20 cellular contexts compared by ENCODE assay signal in the genomic region with DNA sequence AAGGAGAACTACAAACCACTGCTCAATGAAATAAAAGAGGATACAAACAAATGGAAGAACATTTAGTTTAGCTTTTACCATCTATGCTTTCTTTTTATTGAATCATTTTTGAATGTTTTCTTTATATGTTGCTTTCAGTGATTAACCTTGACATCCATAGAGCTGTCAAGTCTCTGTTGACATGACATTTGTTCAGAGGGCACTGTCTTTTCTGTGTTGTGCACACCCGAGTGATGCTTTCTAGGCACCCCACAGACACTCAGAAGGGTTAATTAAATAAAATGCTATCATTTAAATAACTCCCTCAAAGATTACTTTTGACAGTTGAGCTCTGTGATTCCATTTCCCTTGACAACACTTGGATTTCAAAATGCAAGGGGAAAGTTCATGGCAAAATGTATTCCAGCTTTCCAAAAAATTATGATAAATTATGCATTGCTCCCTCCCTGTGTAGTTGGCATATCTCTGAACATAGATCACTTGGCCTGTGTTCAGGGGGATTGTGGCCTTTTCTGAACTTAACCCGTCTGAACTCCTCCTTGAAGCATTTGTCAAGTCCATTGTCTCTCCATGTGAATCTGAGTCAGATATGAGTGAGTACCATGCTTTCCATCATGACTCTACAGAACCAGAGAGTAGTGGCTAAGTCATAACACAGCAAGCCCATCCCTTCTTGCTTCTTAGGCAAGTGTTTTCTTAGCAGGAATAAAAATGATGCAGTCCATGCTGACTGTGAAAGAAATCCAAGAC.
DNase-seq lines count a peak whose midpoint lies in the region; ATAC-seq and TF ChIP-seq lines count a peak whose summit lies in the region.
"Had no signal": no experiment of that assay in that cellular context is flagged by ENCODE, and none has a peak within 500 bp of the region (broad histone marks: within the 10 kb centered on the region; RNA-seq: fewer than 3 reads in every experiment).

No MANE protein-coding gene starts in this region.

- H3K4me1 ChIP-seq in ACC112 (ENCODE audit: control insufficient read depth, insufficient read depth, low read length, unreplicated experiment) (peaks cover 6% of the 10 kb centered on the region), mucosa of descending colon (ENCODE audit: low read depth) (peaks cover 4% of the 10 kb centered on the region)
- H3K4me1 ChIP-seq: body of pancreas, Caco-2, vagina had no signal

- DNase-seq in OCI-M1 (lab: John Stamatoyannopoulos, UW) (peak; percentile 46), epithelial cell of proximal tubule (ENCODE audit: low read depth) (peak; percentile 30), mucosa of descending colon (no peak), NCI-H510A treated with DMSO at 0.1 percent for 48 hours (lab: John Stamatoyannopoulos, UW) (no peak)
- DNase-seq: activated naive CD4-positive, alpha-beta T cell; body of pancreas; Caco-2; left colon; NCI-H2029; NCI-H748 treated with DMSO at 0.1 percent for 48 hours; posterior cingulate gyrus; stimulated activated naive CD8-positive, alpha-beta T cell treated with anti-CD3 and anti-CD28 coated beads, Interleukin-15, amount 100 ng/mL, for 72 hours; T-helper 2 cell had no signal

- H3K79me2 ChIP-seq in ACC112 (ENCODE audit: control insufficient read depth, insufficient read depth, low read length, unreplicated experiment) = no peaks in the 10 kb centered on the region

- no peak overlapping the region for H2AFZ ChIP-seq in ACC112 (ENCODE audit: low read length, unreplicated experiment)

- H3K36me3 ChIP-seq in ACC112 (ENCODE audit: insufficient read depth, low read length) (no peaks in the 10 kb centered on the region), mucosa of descending colon (ENCODE audit: low read depth) (no peaks in the 10 kb centered on the region)
- H3K36me3 ChIP-seq: vagina had no signal

- peak; percentile 27 for ATAC-seq in GM19395 (IDR thresholded peaks at IDR 0.05; ENCODE audit: unreplicated experiment)
- no peak for ATAC-seq in mucosa of descending colon
- ATAC-seq in HG02970 (IDR thresholded peaks at IDR 0.05; ENCODE audit: low FRiP score, unreplicated experiment) = no peak
- no peak for ATAC-seq in HG03175 (IDR thresholded peaks at IDR 0.05; ENCODE audit: unreplicated experiment)
- ATAC-seq: activated CD4-positive, CD25-positive, alpha-beta regulatory T cell treated with anti-CD3 and anti-CD28 coated beads, Interleukin-2, amount 50 U/mL, for 24 hours; body of pancreas; left colon; stimulated activated naive CD8-positive, alpha-beta T cell treated with anti-CD3 and anti-CD28 coated beads, Interleukin-15, amount 100 ng/mL, for 72 hours had no signal

- no peak overlapping the region for H3K27ac ChIP-seq in ACC112 (ENCODE audit: low read depth, low read length)
- H3K27ac ChIP-seq: body of pancreas, RWPE1, vagina had no signal

- intact Hi-C loops in mucosa of descending colon (cut with DNase I, micrococcal nuclease) = no loop called here

- H3K4me3 ChIP-seq in ACC112 (ENCODE audit: low read depth, low read length) (peak overlapping the region; percentile 75), epithelial cell of proximal tubule (ENCODE audit: low read depth, low read length) (no peak overlapping the region), mucosa of descending colon (no peak overlapping the region)
- H3K4me3 ChIP-seq: body of pancreas, vagina had no signal

- TF ChIP-seq CTCF in epithelial cell of proximal tubule (conservative IDR thresholded peaks at IDR 0.05; ENCODE audit: low read depth, low read length) (no peak), mucosa of descending colon (IDR thresholded peaks at IDR 0.05) (no peak)

- H3K9me3 ChIP-seq in mucosa of descending colon = no peaks in the 10 kb centered on the region
- H3K9me3 ChIP-seq: body of pancreas, Caco-2, vagina had no signal

- H3K27me3 ChIP-seq in ACC112 (ENCODE audit: insufficient read depth, low read length) = no peaks in the 10 kb centered on the region
- H3K27me3 ChIP-seq: body of pancreas, vagina had no signal

Comparison
In these comparisons a context has a peak if more than half of its experiments do, and no peak if none do; other contexts are left out.
1. DNase-seq: peak in OCI-M1 (single experiment) and epithelial cell of proximal tubule (single experiment); none in mucosa of descending colon (0 of 3) and NCI-H510A treated with DMSO at 0.1 percent for 48 hours (single experiment).